ENCODE assay signal across 16 cellular contexts in genomic region chr21:25420831-25421230, GRCh38.
DNase-seq lines count a peak whose midpoint lies in the region; ATAC-seq and TF ChIP-seq lines count a peak whose summit lies in the region.
"Had no signal": no experiment of that assay in that cellular context is flagged by ENCODE, and none has a peak within 500 bp of the region (broad histone marks: within the 10 kb centered on the region; RNA-seq: fewer than 3 reads in every experiment).

No MANE protein-coding gene starts in this region.

- DNase-seq in stimulated activated naive CD8-positive, alpha-beta T cell treated with anti-CD3 and anti-CD28 coated beads, Interleukin-15, Interleukin-2, amounts not matched to agents 100 U/mL and 50 U/mL, for 24 hours, result no peak
- no peak for DNase-seq in T-helper 17 cell
- no peak for DNase-seq in lower lobe of right lung
- no peak for DNase-seq in putamen (ENCODE audit: low spot score)
- no peak for DNase-seq in 8988T
- DNase-seq in upper lobe of left lung, result no peak
- DNase-seq: Calu3; hypothalamus; NCI-H446 treated with DMSO at 0.1 percent for 48 hours; sigmoid colon; stimulated activated CD4-positive, alpha-beta T cell treated with anti-CD3 and anti-CD28 coated beads, Interleukin-2, amount 100 ng/mL, for 24 hours had no signal

- peaks cover 86% of the 10 kb centered on the region for H3K4me1 Mint-ChIP-seq in stimulated activated naive CD8-positive, alpha-beta T cell treated with anti-CD3 and anti-CD28 coated beads, Interleukin-15, Interleukin-2, amounts not matched to agents 100 ng/mL and 50 ng/mL, for 24 hours (ENCODE audit: low read depth)
- peaks cover 7% of the 10 kb centered on the region for H3K4me1 Mint-ChIP-seq in T-helper 17 cell
- H3K4me1 Mint-ChIP-seq: WTC11 had no signal

- H3K36me3 Mint-ChIP-seq in stimulated activated naive CD8-positive, alpha-beta T cell treated with anti-CD3 and anti-CD28 coated beads, Interleukin-15, Interleukin-2, amounts not matched to agents 100 ng/mL and 50 ng/mL, for 24 hours (ENCODE audit: low read depth), result peaks cover 31% of the 10 kb centered on the region
- no peaks in the 10 kb centered on the region for H3K36me3 Mint-ChIP-seq in T-helper 17 cell (ENCODE audit: low read depth)
- H3K36me3 Mint-ChIP-seq: WTC11 had no signal

- no peak for TF ChIP-seq POLR2A in upper lobe of left lung (IDR thresholded peaks at IDR 0.05)

- no peak for TF ChIP-seq CTCF in lower lobe of right lung (IDR thresholded peaks at IDR 0.05)
- TF ChIP-seq CTCF in upper lobe of left lung (IDR thresholded peaks at IDR 0.05), result no peak

- no peak for ATAC-seq in stimulated activated naive CD8-positive, alpha-beta T cell treated with anti-CD3 and anti-CD28 coated beads, Interleukin-15, Interleukin-2, amounts not matched to agents 100 U/mL and 50 U/mL, for 24 hours
- ATAC-seq in HG02623 (IDR thresholded peaks at IDR 0.05; ENCODE audit: unreplicated experiment) (peak; percentile 4), T-helper 17 cell (no peak), lower lobe of right lung (no peak), upper lobe of left lung (ENCODE audit: low FRiP score in 2 of 2) (no peak)

- 75 to 89% methylated on average over 4 of the region's 4 CpGs for WGBS in upper lobe of left lung, 2 donors

- H3K27me3 Mint-ChIP-seq in stimulated activated naive CD8-positive, alpha-beta T cell treated with anti-CD3 and anti-CD28 coated beads, Interleukin-15, Interleukin-2, amounts not matched to agents 100 ng/mL and 50 ng/mL, for 24 hours, result no peaks in the 10 kb centered on the region
- H3K27me3 Mint-ChIP-seq in T-helper 17 cell, result peaks cover 21% of the 10 kb centered on the region

- H3K27ac ChIP-seq in lower lobe of right lung (no peak overlapping the region), upper lobe of left lung (no peak overlapping the region)
- H3K27ac ChIP-seq: ascending aorta, sigmoid colon, thoracic aorta had no signal

- H3K27me3 ChIP-seq in lower lobe of right lung (ENCODE audit: low read depth) (no peaks in the 10 kb centered on the region), upper lobe of left lung (no peaks in the 10 kb centered on the region)
- H3K27me3 ChIP-seq: ascending aorta, sigmoid colon had no signal

- H3K9me3 ChIP-seq in T-helper 17 cell (ENCODE audit: control insufficient read depth, low read length, poor library complexity, severe bottlenecking) (no peaks in the 10 kb centered on the region), lower lobe of right lung (no peaks in the 10 kb centered on the region), upper lobe of left lung (no peaks in the 10 kb centered on the region)
- H3K9me3 ChIP-seq: ascending aorta, sigmoid colon, thoracic aorta had no signal

- H3K4me3 Mint-ChIP-seq in stimulated activated naive CD8-positive, alpha-beta T cell treated with anti-CD3 and anti-CD28 coated beads, Interleukin-15, Interleukin-2, amounts not matched to agents 100 ng/mL and 50 ng/mL, for 24 hours, result peak overlapping the region; percentile 66
- H3K4me3 Mint-ChIP-seq in T-helper 17 cell, result no peak overlapping the region
- H3K4me3 Mint-ChIP-seq: WTC11 had no signal

- no peaks in the 10 kb centered on the region for H3K9me3 Mint-ChIP-seq in stimulated activated naive CD8-positive, alpha-beta T cell treated with anti-CD3 and anti-CD28 coated beads, Interleukin-15, Interleukin-2, amounts not matched to agents 100 ng/mL and 50 ng/mL, for 24 hours
- H3K9me3 Mint-ChIP-seq: WTC11 had no signal

- intact Hi-C loops in lower lobe of right lung (cut with DNase I), result no loop called here

- peak overlapping the region; percentile 85 for H3K27ac Mint-ChIP-seq in stimulated activated naive CD8-positive, alpha-beta T cell treated with anti-CD3 and anti-CD28 coated beads, Interleukin-15, Interleukin-2, amounts not matched to agents 100 ng/mL and 50 ng/mL, for 24 hours
- peak overlapping the region; percentile 34 for H3K27ac Mint-ChIP-seq in T-helper 17 cell
- H3K27ac Mint-ChIP-seq: WTC11 had no signal

- TF ChIP-seq EP300 in upper lobe of left lung (IDR thresholded peaks at IDR 0.05), result no peak

- no peak overlapping the region for H3K4me3 ChIP-seq in lower lobe of right lung
- no peak overlapping the region for H3K4me3 ChIP-seq in upper lobe of left lung
- H3K4me3 ChIP-seq: ascending aorta, sigmoid colon, thoracic aorta had no signal

- H3K4me1 ChIP-seq in lower lobe of right lung (no peaks in the 10 kb centered on the region), upper lobe of left lung (no peaks in the 10 kb centered on the region)
- H3K4me1 ChIP-seq: ascending aorta, sigmoid colon had no signal

- H3K36me3 ChIP-seq in lower lobe of right lung (no peaks in the 10 kb centered on the region), upper lobe of left lung (no peaks in the 10 kb centered on the region)
- H3K36me3 ChIP-seq: ascending aorta, sigmoid colon, thoracic aorta had no signal
